In the genomic region with DNA sequence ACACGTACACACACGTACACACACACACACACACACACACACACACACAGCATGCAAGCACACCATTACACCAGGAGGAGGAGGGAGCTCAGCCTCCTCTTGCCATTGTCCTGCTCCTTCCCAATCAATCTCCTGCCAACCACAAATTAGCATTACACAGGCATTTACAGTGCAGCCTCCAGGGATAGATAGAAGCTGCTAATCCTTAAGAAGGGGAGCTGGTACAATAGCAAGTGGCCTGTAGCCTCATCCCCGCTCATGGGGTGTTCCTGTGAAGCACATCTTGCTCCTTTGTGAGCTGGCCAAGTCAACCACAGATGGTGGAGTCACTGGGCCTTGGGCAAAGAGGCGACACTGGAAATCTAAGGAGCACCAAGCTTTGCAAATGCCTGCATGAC, we compare ENCODE assay signal across 14 cellular contexts.
DNase-seq lines count a peak whose midpoint lies in the region; ATAC-seq, FAIRE-seq and TF ChIP-seq lines count a peak whose summit lies in the region.
"Had no signal": no experiment of that assay in that cellular context is flagged by ENCODE, and none has a peak within 500 bp of the region (broad histone marks: within the 10 kb centered on the region; RNA-seq: fewer than 3 reads in every experiment).

No MANE protein-coding gene starts in this region.

- H3K27me3 ChIP-seq in H9 (ENCODE audit: insufficient read depth, low read length), result no peaks in the 10 kb centered on the region
- H3K27me3 ChIP-seq: upper lobe of left lung had no signal

- no peak overlapping the region for H3K56ac ChIP-seq in H9 (ENCODE audit: insufficient read length, low read depth, low read length)

- H3K9me3 ChIP-seq in A549 (no peaks in the 10 kb centered on the region), H9 (ENCODE audit: control insufficient read depth, low read depth, low read length) (no peaks in the 10 kb centered on the region)
- H3K9me3 ChIP-seq: upper lobe of left lung had no signal

- peak overlapping the region; percentile 74 to 91 for H3K27ac ChIP-seq in A549
- no peak overlapping the region for H3K27ac ChIP-seq in H9 (ENCODE audit: insufficient read length, low read depth, low read length)
- H3K27ac ChIP-seq: upper lobe of left lung had no signal

- WGBS in A549 (ENCODE audit: missing lambda C conversion rate), result 83% methylated on average over 4 of the region's 4 CpGs
- WGBS in H9 (ENCODE audit: extremely low coverage, insufficient read length, low lambda C conversion rate), result no CpG with 5 or more reads among the region's 4 CpGs

- no peaks in the 10 kb centered on the region for H3K79me1 ChIP-seq in H9 (ENCODE audit: insufficient read depth, low read depth, low read length, poor library complexity, severe bottlenecking)

- no peak overlapping the region for H2AK5ac ChIP-seq in H9 (ENCODE audit: insufficient read length, low read length)

- peaks cover 3% of the 10 kb centered on the region for H3K27me3 Mint-ChIP-seq in H9 (ENCODE audit: low read depth)
- H3K27me3 Mint-ChIP-seq in WTC11 (ENCODE audit: low read depth), result no peaks in the 10 kb centered on the region; the same call in 1 of the 2 replicates

- H2BK20ac ChIP-seq in H9 (ENCODE audit: low read depth, low read length, poor library complexity, severe bottlenecking), result no peak overlapping the region

- H2BK15ac ChIP-seq in H9 (ENCODE audit: low read depth, low read length), result no peak overlapping the region

- H2AFZ ChIP-seq in H9 (ENCODE audit: low read length), result no peak overlapping the region

- DNase-seq in A549 (ENCODE audit: low read depth in 1 of 2, low spot score in 1 of 2) (no peak), H9 (peak; percentile 72), WTC11 (ENCODE audit: low spot score) (peak; percentile 38), islet precursor cell (peak; percentile 84), NCI-H1092 treated with DMSO at 0.1 percent for 48 hours (lab: John Stamatoyannopoulos, UW) (no peak), NCI-H2107 treated with DMSO at 0.1 percent for 48 hours (lab: John Stamatoyannopoulos, UW; ENCODE audit: unreplicated experiment) (no peak), HT-29 (ENCODE audit: low spot score) (no peak)
- DNase-seq in activated T-cell treated with anti-CD3 and anti-CD28 coated beads, Interleukin-2, amount 50 U/mL, for 48 hours, result no peak
- DNase-seq: activated T-cell treated with anti-CD3 and anti-CD28 coated beads for 4 hours, GDM1, immature natural killer cell, NCI-H446, upper lobe of left lung had no signal

- H3K4me1 Mint-ChIP-seq in H9, result peaks cover 74 to 79% of the 10 kb centered on the region in 2 experiments
- H3K4me1 Mint-ChIP-seq in WTC11, result peaks cover 81% of the 10 kb centered on the region
- H3K4me1 Mint-ChIP-seq: immature natural killer cell had no signal

- H3K23me2 ChIP-seq in H9 (ENCODE audit: insufficient read length, low read depth, low read length, poor library complexity, severe bottlenecking), result no peaks in the 10 kb centered on the region

- H3K4me1 ChIP-seq in A549, result peaks cover 55% of the 10 kb centered on the region
- peaks cover 15% of the 10 kb centered on the region; the same call in 1 of the 2 replicates for H3K4me1 ChIP-seq in H9 (ENCODE audit: insufficient read depth, low read length)
- H3K4me1 ChIP-seq: upper lobe of left lung had no signal

- H3K4me3 ChIP-seq in A549, result no peak overlapping the region
- H3K4me3 ChIP-seq: skin epidermis, upper lobe of left lung had no signal

- H3K14ac ChIP-seq in H9 (ENCODE audit: insufficient read depth, low read length), result no peak overlapping the region

- peak overlapping the region; percentile 77 to 98 (median 98) for H3K27ac Mint-ChIP-seq in H9
- H3K27ac Mint-ChIP-seq in WTC11, result peak overlapping the region; percentile 92

- no peak for TF ChIP-seq RAD21 in A549 (conservative IDR thresholded peaks at IDR 0.05 in 1 of 2, IDR thresholded peaks at IDR 0.05 in 1 of 2)

- H3K36me3 Mint-ChIP-seq in H9 (ENCODE audit: insufficient read depth in 1 of 3, low read depth in 3 of 3) (peaks cover 0 to 11% (median 0%) of the 10 kb centered on the region in 3 experiments; a peak in 1 of 7 replicates), WTC11 (no peaks in the 10 kb centered on the region)
- H3K36me3 Mint-ChIP-seq: immature natural killer cell had no signal

- no peak overlapping the region for H2BK120ac ChIP-seq in H9 (ENCODE audit: low read depth, low read length, poor library complexity, severe bottlenecking)

- H3K9ac ChIP-seq in H9 (ENCODE audit: extremely low read depth, insufficient read length, low read length), result no peak overlapping the region

- no peaks in the 10 kb centered on the region for H4K20me1 ChIP-seq in H9 (ENCODE audit: control insufficient read depth, insufficient read depth, insufficient read length)

- FAIRE-seq in A549 (lab: Jason Lieb, UNC), result no peak

- no peak overlapping the region for H4K8ac ChIP-seq in H9 (replicated peaks; ENCODE audit: insufficient read length, low read depth, low read length)

- POLR2A ChIA-PET in A549 (lab: Yijun Ruan, JAX), result no interaction called here
- POLR2A ChIA-PET in WTC11 (lab: Charles Lee), result interaction anchor here (0.6 to 3.9 kb wide), 9 partner anchors 10 to 140 kb away, joined by 3 to 28 read pairs (median 4); partner anchors contain the start of gene PKDCC

- no peak for TF ChIP-seq POLR2A in A549 (IDR thresholded peaks at IDR 0.05; ENCODE audit: low read length)

- no peak overlapping the region for H2BK12ac ChIP-seq in H9 (ENCODE audit: insufficient read length, low read depth, low read length)

- H3K18ac ChIP-seq in H9 (ENCODE audit: insufficient read length, low read depth, low read length), result no peak overlapping the region

- H3K4me3 Mint-ChIP-seq in H9, result peak overlapping the region in 1 of 2 experiments; percentile 5; a peak in 2 of 5 replicates
- H3K4me3 Mint-ChIP-seq in WTC11, result peak overlapping the region; percentile 16; the same call in 1 of the 2 replicates
- H3K4me3 Mint-ChIP-seq: immature natural killer cell had no signal

- H4K5ac ChIP-seq in H9 (ENCODE audit: insufficient read length, low read depth, low read length), result no peak overlapping the region

- no peak overlapping the region for H3T11ph ChIP-seq in H9 (ENCODE audit: low read length)

- CTCF ChIA-PET in A549 (lab: Yijun Ruan, JAX), result interaction anchor here (1.3 to 2.4 kb wide), 4 partner anchors 10 to 149 kb away, joined by 3 to 10 read pairs (median 6); no protein-coding TSS in a partner anchor
- CTCF ChIA-PET in WTC11 (lab: Charles Lee), result interaction anchor here (0.5 to 3.3 kb wide), 22 partner anchors 10 to 153 kb away, joined by 3 to 36 read pairs (median 3); partner anchors contain the start of gene PKDCC

- H3K4ac ChIP-seq in H9 (ENCODE audit: low read depth, low read length), result no peak overlapping the region

- no peak for ATAC-seq in A549
- peak; percentile 79 for ATAC-seq in WTC11

- TF ChIP-seq CTCF in A549 (IDR thresholded peaks at IDR 0.05), result no peak
- no peak for TF ChIP-seq CTCF in H9 (conservative IDR thresholded peaks at IDR 0.05)
- no peak for TF ChIP-seq CTCF in WTC11 (IDR thresholded peaks at IDR 0.05)

- H2BK5ac ChIP-seq in H9 (ENCODE audit: insufficient read length, low read length), result no peak overlapping the region

- H3K23ac ChIP-seq in H9 (ENCODE audit: insufficient read length, low read depth, low read length), result no peak overlapping the region

- no peak overlapping the region for H4K91ac ChIP-seq in H9 (ENCODE audit: insufficient read length, low read depth, low read length)

- H3K9me3 Mint-ChIP-seq in H9 (peaks cover 0 to 6% of the 10 kb centered on the region in 2 experiments; a peak in 2 of 5 replicates), WTC11 (no peaks in the 10 kb centered on the region)
- H3K9me3 Mint-ChIP-seq: immature natural killer cell had no signal

- H3K4me2 ChIP-seq in A549 (no peak overlapping the region), H9 (ENCODE audit: insufficient read depth, insufficient read length, low read length) (no peak overlapping the region)

- TF ChIP-seq EP300 in A549 (IDR thresholded peaks at IDR 0.05), result no peak

- no peaks in the 10 kb centered on the region for H3K79me2 ChIP-seq in H9 (ENCODE audit: insufficient read depth, low read length)

TF ChIP-seq in A549, 52 proteins besides CTCF, POLR2A, EP300 and RAD21 (continues in another document):
- TF ChIP-seq, protein P1, sequence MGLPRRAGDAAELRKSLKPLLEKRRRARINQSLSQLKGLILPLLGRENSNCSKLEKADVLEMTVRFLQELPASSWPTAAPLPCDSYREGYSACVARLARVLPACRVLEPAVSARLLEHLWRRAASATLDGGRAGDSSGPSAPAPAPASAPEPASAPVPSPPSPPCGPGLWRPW (IDR thresholded peaks at IDR 0.05), result no peak
- TF ChIP-seq, protein P2, sequence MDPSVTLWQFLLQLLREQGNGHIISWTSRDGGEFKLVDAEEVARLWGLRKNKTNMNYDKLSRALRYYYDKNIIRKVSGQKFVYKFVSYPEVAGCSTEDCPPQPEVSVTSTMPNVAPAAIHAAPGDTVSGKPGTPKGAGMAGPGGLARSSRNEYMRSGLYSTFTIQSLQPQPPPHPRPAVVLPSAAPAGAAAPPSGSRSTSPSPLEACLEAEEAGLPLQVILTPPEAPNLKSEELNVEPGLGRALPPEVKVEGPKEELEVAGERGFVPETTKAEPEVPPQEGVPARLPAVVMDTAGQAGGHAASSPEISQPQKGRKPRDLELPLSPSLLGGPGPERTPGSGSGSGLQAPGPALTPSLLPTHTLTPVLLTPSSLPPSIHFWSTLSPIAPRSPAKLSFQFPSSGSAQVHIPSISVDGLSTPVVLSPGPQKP (IDR thresholded peaks at IDR 0.05; ENCODE audit: low read depth, low read length), result no peak
- TF ChIP-seq NFE2L2 (conservative IDR thresholded peaks at IDR 0.05; ENCODE audit: low read length) (no peak), NPAS2 (CRISPR knock-in tag; IDR thresholded peaks at IDR 0.05; ENCODE audit: borderline replicate concordance) (no peak), ZNF302 (CRISPR knock-in tag; IDR thresholded peaks at IDR 0.05) (no peak)

TF ChIP-seq in WTC11, 78 proteins besides CTCF, POLR2A, EP300 and RAD21 (continues in another document):
- TF ChIP-seq MAX (CRISPR knock-in tag; IDR thresholded peaks at IDR 0.05), result peak; percentile 37; the same call in 1 of the 2 replicates
- peak; percentile 51 for TF ChIP-seq ZNF423 (CRISPR knock-in tag; IDR thresholded peaks at IDR 0.05)
- TF ChIP-seq ZBTB21 (CRISPR knock-in tag; IDR thresholded peaks at IDR 0.05; ENCODE audit: borderline replicate concordance), result peak; percentile 47; the same call in 1 of the 2 replicates
- peak; percentile 84 for TF ChIP-seq FOXK1 (CRISPR knock-in tag; IDR thresholded peaks at IDR 0.05)
- 0 out of 2 replicates have a peak, but pooled peaks have one; percentile 35 for TF ChIP-seq TP53 (CRISPR knock-in tag; IDR thresholded peaks at IDR 0.05)

Comparison
In these comparisons a context has a peak if more than half of its experiments do, and no peak if none do; other contexts are left out.
1. DNase-seq: peak in H9 (single experiment), WTC11 (single experiment) and islet precursor cell (single experiment); none in A549 (0 of 2), NCI-H1092 treated with DMSO at 0.1 percent for 48 hours (single experiment), NCI-H2107 treated with DMSO at 0.1 percent for 48 hours (single experiment), activated T-cell treated with anti-CD3 and anti-CD28 coated beads, Interleukin-2, amount 50 U/mL, for 48 hours (0 of 2) and HT-29 (single experiment).
2. Of the 8 proteins assayed by ChIP-seq in both WTC11 and A549: peak only in WTC11: MAX and TP53; only in A549: none; in both: none; in neither: 6.